21 cellular contexts compared by ENCODE assay signal in the genomic region with DNA sequence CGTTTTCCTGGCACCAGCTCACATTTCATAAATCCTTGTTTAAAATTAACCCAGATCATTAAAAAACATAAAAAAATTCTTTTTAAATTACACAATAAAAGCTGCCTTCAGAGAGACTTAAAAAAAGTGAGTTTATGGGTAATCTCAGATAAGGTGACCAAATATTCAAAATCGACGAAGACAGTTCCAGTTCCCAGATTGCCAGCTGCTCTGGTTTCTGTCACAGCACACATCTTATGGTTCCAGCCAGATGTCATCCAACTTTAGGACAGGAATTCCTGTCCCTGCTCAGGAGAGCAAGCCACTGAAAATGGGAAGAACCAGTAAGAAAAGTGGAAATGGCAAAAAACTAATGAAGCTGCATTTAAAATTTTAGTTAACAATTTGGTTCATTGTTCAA.
"Had no signal": no experiment of that assay in that cellular context is flagged by ENCODE, and none has a peak within 500 bp of the region (broad histone marks: within the 10 kb centered on the region; RNA-seq: fewer than 3 reads in every experiment).

No MANE protein-coding gene starts in this region.

- H3K9ac ChIP-seq: parathyroid adenoma had no signal

- H3K27me3 ChIP-seq: hepatocyte, stomach, thyroid gland, vagina had no signal

- H3K4me3 ChIP-seq: hepatocyte, lung, mucosa of descending colon, stomach, thyroid gland, vagina had no signal

- H3K4me1 ChIP-seq: parathyroid adenoma, stomach, vagina had no signal

- H3K27ac ChIP-seq: hepatocyte, parathyroid adenoma, stomach, thyroid gland, vagina had no signal

- H2AFZ ChIP-seq: hepatocyte, parathyroid adenoma had no signal

- H3K36me3 ChIP-seq: stomach, thyroid gland, vagina had no signal

- FAIRE-seq: endometrium, frontal cortex had no signal

- ATAC-seq: effector memory CD8-positive, alpha-beta T cell; left colon; mucosa of descending colon; natural killer cell treated with Interleukin-12 subunit alpha and Interleukin-12 subunit beta and Interleukin-15 and Interleukin-18, amount 100 ng/mL, for 72 hours; sciatic nerve; stimulated activated effector memory CD8-positive, alpha-beta T cell treated with anti-CD3 and anti-CD28 coated beads, Interleukin-12 subunit alpha, Interleukin-12 subunit beta, amount 100 ng/mL, for 72 hours had no signal

- H3K9me3 ChIP-seq: mucosa of descending colon, stomach, thyroid gland, vagina had no signal

- DNase-seq: cortex of kidney; effector memory CD8-positive, alpha-beta T cell; erythroblast; left colon; mucosa of descending colon; naive B cell; stimulated activated CD4-positive, alpha-beta T cell treated with anti-CD3 and anti-CD28 coated beads, Interleukin-2, amount 100 ng/mL, for 24 hours; stimulated activated CD4-positive, alpha-beta T cell treated with anti-CD3 and anti-CD28 coated beads, Interleukin-4, amount 100 ng/mL, for 24 hours; stimulated activated naive CD4-positive, alpha-beta T cell treated with Interleukin-2 at 50 U/mL for 16 hours; stomach; thyroid gland; trophoblast cell had no signal
